20 cellular contexts compared by ENCODE assay signal in genomic region chr1:37306461-37306860, GRCh38.
DNase-seq lines count a peak whose midpoint lies in the region; ATAC-seq and TF ChIP-seq lines count a peak whose summit lies in the region.
"Had no signal": no experiment of that assay in that cellular context is flagged by ENCODE, and none has a peak within 500 bp of the region (broad histone marks: within the 10 kb centered on the region; RNA-seq: fewer than 3 reads in every experiment).

No MANE protein-coding gene starts in this region.

- ATAC-seq in memory B cell (ENCODE audit: low read depth): no peak
- no peak for ATAC-seq in HG03108 (IDR thresholded peaks at IDR 0.05; ENCODE audit: unreplicated experiment)
- no peak for ATAC-seq in natural killer cell
- no peak for ATAC-seq in upper lobe of right lung
- no peak for ATAC-seq in natural killer cell treated with Interleukin-12 subunit alpha and Interleukin-12 subunit beta and Interleukin-15 and Interleukin-18, amount 100 ng/mL, for 72 hours
- ATAC-seq: GM12878 had no signal

- peak overlapping the region; percentile 71 for H3K27ac Mint-ChIP-seq in memory B cell
- no peak overlapping the region for H3K27ac Mint-ChIP-seq in natural killer cell
- H3K27ac Mint-ChIP-seq in natural killer cell treated with Interleukin-12 subunit alpha and Interleukin-12 subunit beta and Interleukin-15 and Interleukin-18, amount 100 ng/mL, for 72 hours: no peak overlapping the region
- H3K27ac Mint-ChIP-seq: CD4-positive, alpha-beta T cell; GM23338 had no signal

- no peak overlapping the region for H3K4me3 ChIP-seq in upper lobe of right lung
- H3K4me3 ChIP-seq: GM12878, GM23338, SK-N-MC had no signal

- no peaks in the 10 kb centered on the region for H3K9me3 ChIP-seq in upper lobe of right lung
- H3K9me3 ChIP-seq: BE2C had no signal

- H3K9me3 Mint-ChIP-seq in memory B cell: no peaks in the 10 kb centered on the region
- H3K9me3 Mint-ChIP-seq in natural killer cell: no peaks in the 10 kb centered on the region
- H3K9me3 Mint-ChIP-seq in natural killer cell treated with Interleukin-12 subunit alpha and Interleukin-12 subunit beta and Interleukin-15 and Interleukin-18, amount 100 ng/mL, for 72 hours: no peaks in the 10 kb centered on the region
- H3K9me3 Mint-ChIP-seq: CD4-positive, alpha-beta T cell; GM23338 had no signal

- no peaks in the 10 kb centered on the region for H3K36me3 ChIP-seq in upper lobe of right lung
- H3K36me3 ChIP-seq: BE2C had no signal

- H3K4me3 Mint-ChIP-seq in memory B cell: no peak overlapping the region
- no peak overlapping the region for H3K4me3 Mint-ChIP-seq in natural killer cell
- H3K4me3 Mint-ChIP-seq in natural killer cell treated with Interleukin-12 subunit alpha and Interleukin-12 subunit beta and Interleukin-15 and Interleukin-18, amount 100 ng/mL, for 72 hours: no peak overlapping the region
- H3K4me3 Mint-ChIP-seq: CD4-positive, alpha-beta T cell; GM23338 had no signal

- no peak for TF ChIP-seq CTCF in natural killer cell (IDR thresholded peaks at IDR 0.05)
- TF ChIP-seq CTCF in upper lobe of right lung (IDR thresholded peaks at IDR 0.05): no peak

- DNase-seq in COR-L47 (lab: John Stamatoyannopoulos, UW) (peak; percentile 7), NCI-H2029 (lab: John Stamatoyannopoulos, UW) (peak; percentile 92), RPMI8226 (peak; percentile 89), memory B cell (ENCODE audit: low spot score in 2 of 2) (no peak), natural killer cell (no peak), upper lobe of right lung (no peak)
- no peak for DNase-seq in natural killer cell treated with Interleukin-12 subunit alpha and Interleukin-12 subunit beta and Interleukin-15 and Interleukin-18, amount 100 ng/mL, for 72 hours (ENCODE audit: low spot score)
- DNase-seq: BE2C; Calu3; CD4-positive, alpha-beta T cell; DND-41; GDM1; NCI-H1105 treated with DMSO at 0.1 percent for 48 hours; NCI-H187; NCI-H82; T-helper 1 cell had no signal

- H3K4me1 ChIP-seq in upper lobe of right lung: no peaks in the 10 kb centered on the region
- H3K4me1 ChIP-seq: BE2C had no signal

- intact Hi-C loops in natural killer cell (cut with micrococcal nuclease): no loop called here
- intact Hi-C loops in upper lobe of right lung (cut with DNase I): no loop called here

- H3K27me3 ChIP-seq in upper lobe of right lung: peaks cover 2% of the 10 kb centered on the region
- H3K27me3 ChIP-seq: BE2C had no signal

- H3K27me3 Mint-ChIP-seq in memory B cell (peaks cover 13% of the 10 kb centered on the region), natural killer cell (ENCODE audit: low read depth in 2 of 2) (peaks cover 0 to 8% of the 10 kb centered on the region in 2 donors)
- peaks cover 12 to 14% of the 10 kb centered on the region in 2 donors for H3K27me3 Mint-ChIP-seq in natural killer cell treated with Interleukin-12 subunit alpha and Interleukin-12 subunit beta and Interleukin-15 and Interleukin-18, amount 100 ng/mL, for 72 hours

- peaks cover 8% of the 10 kb centered on the region for H3K4me1 Mint-ChIP-seq in memory B cell
- H3K4me1 Mint-ChIP-seq in natural killer cell: no peaks in the 10 kb centered on the region
- H3K4me1 Mint-ChIP-seq in natural killer cell treated with Interleukin-12 subunit alpha and Interleukin-12 subunit beta and Interleukin-15 and Interleukin-18, amount 100 ng/mL, for 72 hours (ENCODE audit: low read depth in 2 of 2): no peaks in the 10 kb centered on the region

- H3K27ac ChIP-seq in upper lobe of right lung: no peak overlapping the region
- H3K27ac ChIP-seq: SK-N-MC had no signal

- H3K36me3 Mint-ChIP-seq in memory B cell: peaks cover 2% of the 10 kb centered on the region
- H3K36me3 Mint-ChIP-seq in natural killer cell: no peaks in the 10 kb centered on the region
- H3K36me3 Mint-ChIP-seq in natural killer cell treated with Interleukin-12 subunit alpha and Interleukin-12 subunit beta and Interleukin-15 and Interleukin-18, amount 100 ng/mL, for 72 hours: no peaks in the 10 kb centered on the region

Comparison
In these comparisons a context has a peak if more than half of its experiments do, and no peak if none do; other contexts are left out.
1. DNase-seq: peak in COR-L47 (single experiment), NCI-H2029 (single experiment) and RPMI8226 (single experiment); none in memory B cell (0 of 2), natural killer cell (single experiment), upper lobe of right lung (single experiment) and natural killer cell treated with Interleukin-12 subunit alpha and Interleukin-12 subunit beta and Interleukin-15 and Interleukin-18, amount 100 ng/mL, for 72 hours (single experiment).